In genomic region chr2:234500394-234501006, GRCh38 we compare ENCODE assay signal across 8 cellular contexts. TPM values are rescaled to one million over a fixed set of nuclear protein-coding genes. Genes with fewer than 3 reads are reported as not detected.
DNase-seq lines count a peak whose midpoint lies in the region; ATAC-seq and TF ChIP-seq lines count a peak whose summit lies in the region.

No MANE protein-coding gene starts in this region.

- peak overlapping the region; percentile 38 to 62 (median 49) for H3K4me3 Mint-ChIP-seq in T-cell
- peak overlapping the region; percentile 34 to 81 (median 65) for H3K4me3 Mint-ChIP-seq in immature natural killer cell

- in situ Hi-C loops in astrocyte of the cerebellum (cut with HindIII; ENCODE audit: low sequenced_read_pairs) = loop anchor here (25.0 kb wide), 2 partner anchors 363 to 538 kb away; no protein-coding TSS in a partner anchor

- H3K4me1 Mint-ChIP-seq in T-cell = peaks cover 30 to 33% (median 33%) of the 10 kb centered on the region in 3 donors
- H3K4me1 Mint-ChIP-seq in immature natural killer cell = peaks cover 32 to 34% of the 10 kb centered on the region in 2 donors

- H3K9me3 Mint-ChIP-seq in T-cell = no peaks in the 10 kb centered on the region
- peaks cover 0 to 8% (median under 1%) of the 10 kb centered on the region in 6 donors for H3K9me3 Mint-ChIP-seq in immature natural killer cell

- no peak overlapping the region for H3K4me3 ChIP-seq in astrocyte of the cerebellum (ENCODE audit: low read depth, low read length)

- POLR2A ChIA-PET in T-cell (lab: Charles Lee) = no interaction called here

- peak; percentile 66 for TF ChIP-seq CTCF in astrocyte of the cerebellum (IDR thresholded peaks at IDR 0.05; ENCODE audit: low read depth, low read length, missing control alignments)

- peak; percentile 49 for ATAC-seq in GM21786 (IDR thresholded peaks at IDR 0.05; ENCODE audit: unreplicated experiment)
- ATAC-seq in T-cell (replicated peaks in 1 of 4) = peak; percentile 33 to 51 (median 40)

- DNase-seq in ELF-1 (ENCODE audit: low read depth, low spot score) (peak; percentile 24), LoVo (ENCODE audit: low spot score) (peak; percentile 65), T-cell (peak; percentile 53 to 78 (median 70)), astrocyte of the cerebellum (ENCODE audit: low read depth) (no peak), immature natural killer cell (peak; percentile 69 to 79 (median 70)), DMS79 treated with DMSO at 0.1 percent for 48 hours (lab: John Stamatoyannopoulos, UW) (no peak)
- DNase-seq in stimulated activated CD4-positive, alpha-beta T cell treated with anti-CD3 and anti-CD28 coated beads, Interleukin-4, amount 100 ng/mL, for 48 hours (ENCODE audit: low read depth in 2 of 2) = peak; percentile 51 to 57

- peaks cover 0 to 4% of the 10 kb centered on the region in 2 donors for H3K27me3 Mint-ChIP-seq in T-cell
- peaks cover 16 to 26% (median 19%) of the 10 kb centered on the region in 3 donors for H3K27me3 Mint-ChIP-seq in immature natural killer cell (ENCODE audit: low read depth in 3 of 3)

- H3K36me3 Mint-ChIP-seq in T-cell = peaks cover 9% of the 10 kb centered on the region
- peaks cover 9 to 12% (median 10%) of the 10 kb centered on the region in 3 donors for H3K36me3 Mint-ChIP-seq in immature natural killer cell

- H3K27ac Mint-ChIP-seq in T-cell = peak overlapping the region; percentile 87 to 97
- H3K27ac Mint-ChIP-seq in immature natural killer cell = peak overlapping the region; percentile 93 to 98 (median 96)

- CTCF ChIA-PET in T-cell (lab: Charles Lee) = interaction anchor here (0.5 to 3.1 kb wide), 18 partner anchors 45 to 523 kb away, joined by 3 to 15 read pairs (median 3); no protein-coding TSS in a partner anchor

RNA-seq across cellular contexts. Expression of gene ARL4C, which starts 3.6 kb away (rescaled TPM):
- 100 to 1,000 TPM; 209 to 424 (median 294) TPM for total RNA-seq in T-cell
- polyA plus RNA-seq in immature natural killer cell = 100 to 1,000 TPM; 196 to 245 (median 243) TPM

Comparison
In these comparisons a context has a peak if more than half of its experiments do, and no peak if none do; other contexts are left out.
1. DNase-seq: peak in ELF-1 (single experiment), LoVo (single experiment), T-cell (34 of 34), immature natural killer cell (3 of 3) and stimulated activated CD4-positive, alpha-beta T cell treated with anti-CD3 and anti-CD28 coated beads, Interleukin-4, amount 100 ng/mL, for 48 hours (2 of 2); none in astrocyte of the cerebellum (single experiment) and DMS79 treated with DMSO at 0.1 percent for 48 hours (single experiment).